1 cellular context compared by ENCODE assay signal in genomic region chr6:43793154-43793874, GRCh38.
A peak's percentile ranks its signal among the peaks of the same experiment; 100 is the strongest.
TF ChIP-seq lines count a peak whose summit lies in the region.

No MANE protein-coding gene starts in this region.

TF ChIP-seq in K562, 482 proteins besides CTCF, POLR2A, EP300 and RAD21:
- TF ChIP-seq ARID1B (IDR thresholded peaks at IDR 0.05): no peak
- TF ChIP-seq MLLT1 (IDR thresholded peaks at IDR 0.05): no peak
- TF ChIP-seq MCM5 (IDR thresholded peaks at IDR 0.05; ENCODE audit: low read depth): no peak
- TF ChIP-seq NFXL1 (CRISPR knock-in tag; IDR thresholded peaks at IDR 0.05): no peak
- TF ChIP-seq SRF (CRISPR knock-in tag; IDR thresholded peaks at IDR 0.05): no peak
- peak; percentile 18 for TF ChIP-seq ARHGAP35 (IDR thresholded peaks at IDR 0.05; ENCODE audit: partially characterized antibody)
- TF ChIP-seq ETV1 (tag; conservative IDR thresholded peaks at IDR 0.05; ENCODE audit: low read depth): 0 out of 2 replicates have a peak, but pooled peaks have one; percentile 25
- TF ChIP-seq ZNF175 (CRISPR knock-in tag; IDR thresholded peaks at IDR 0.05; ENCODE audit: low read depth): no peak
- no peak for TF ChIP-seq ZNF232 (CRISPR knock-in tag; IDR thresholded peaks at IDR 0.05)
- no peak for TF ChIP-seq NR2C1 (IDR thresholded peaks at IDR 0.05)
- no peak for TF ChIP-seq NR2C1 (tag; IDR thresholded peaks at IDR 0.05)
- TF ChIP-seq BHLHE40 (IDR thresholded peaks at IDR 0.05; ENCODE audit: low read length): no peak
- peak; percentile 44 for TF ChIP-seq ZFP36 (IDR thresholded peaks at IDR 0.05; ENCODE audit: low read depth, low read length, partially characterized antibody)
- no peak for TF ChIP-seq JUND (IDR thresholded peaks at IDR 0.05; ENCODE audit: borderline replicate concordance, low read depth, low read length)
- no peak for TF ChIP-seq JUND (tag; IDR thresholded peaks at IDR 0.05; ENCODE audit: borderline replicate concordance, low read depth, low read length)
- TF ChIP-seq EZH2 (IDR thresholded peaks at IDR 0.05; ENCODE audit: borderline replicate concordance, low read depth, low read length): no peak
- no peak for TF ChIP-seq ZNF695 (CRISPR knock-in tag; IDR thresholded peaks at IDR 0.05)
- no peak for TF ChIP-seq ILK (tag; IDR thresholded peaks at IDR 0.05; ENCODE audit: borderline replicate concordance, low read depth)
